In genomic region chr2:231409773-231410172, GRCh38 we compare ENCODE assay signal across 22 cellular contexts. TPM values are rescaled to one million over a fixed set of nuclear protein-coding genes. Genes with fewer than 3 reads are reported as not detected.
"Had no signal": no experiment of that assay in that cellular context is flagged by ENCODE, and none has a peak within 500 bp of the region (broad histone marks: within the 10 kb centered on the region; RNA-seq: fewer than 3 reads in every experiment).

No MANE protein-coding gene starts in this region.

- H3K36me3 Mint-ChIP-seq: neural progenitor cell had no signal

- H3K9me3 Mint-ChIP-seq: central memory CD8-positive, alpha-beta T cell had no signal

- H3K4me2 ChIP-seq: neural progenitor cell had no signal

- H3K27me3 ChIP-seq: brain microvascular endothelial cell, gastrocnemius medialis, tibial nerve had no signal

- H2AFZ ChIP-seq: neural progenitor cell, parathyroid adenoma had no signal

- H3K27ac Mint-ChIP-seq: activated CD4-positive, alpha-beta memory T cell treated with anti-CD3 and anti-CD28 coated beads, Interleukin-2, amount 10 ng/mL, durations not matched to agents 7 days and 5 days; activated naive CD4-positive, alpha-beta T cell treated with anti-CD3 and anti-CD28 coated beads, Interleukin-2, amount 50 U/mL, for 72 hours; effector memory CD8-positive, alpha-beta T cell; memory B cell; neural progenitor cell; stimulated activated naive B cell treated with anti-CD40 and anti-IgM and Interleukin-4, amounts not matched to agents 10 μg/mL and 1 μg/mL and 100 μg/mL, for 72 hours; T-helper 17 cell had no signal

- H3K9ac ChIP-seq: neural progenitor cell, parathyroid adenoma had no signal

- H3K27ac ChIP-seq: brain microvascular endothelial cell, epithelial cell of prostate, gastrocnemius medialis, heart right ventricle, left lung, neural progenitor cell, parathyroid adenoma had no signal

- H3K79me2 ChIP-seq: parathyroid adenoma had no signal

- H3K36me3 ChIP-seq: brain microvascular endothelial cell, gastrocnemius medialis, heart right ventricle, left lung, neural progenitor cell, tibial nerve had no signal

- H3K4me1 ChIP-seq: parathyroid adenoma had no signal

- H3K4me3 Mint-ChIP-seq: activated CD4-positive, alpha-beta memory T cell treated with anti-CD3 and anti-CD28 coated beads, Interleukin-2, amount 10 ng/mL, durations not matched to agents 7 days and 5 days; activated T-cell treated with anti-CD3 and anti-CD28 coated beads, Interleukin-2, amount 50 U/mL, for 4 hours; central memory CD8-positive, alpha-beta T cell; effector memory CD8-positive, alpha-beta T cell; memory B cell; stimulated activated naive B cell treated with anti-CD40 and anti-IgM and Interleukin-4, amounts not matched to agents 10 μg/mL and 1 μg/mL and 100 μg/mL, for 72 hours; T-helper 17 cell had no signal

- ATAC-seq: activated T-cell treated with anti-CD3 and anti-CD28 coated beads, Interleukin-2, amount 50 U/mL, for 4 hours; effector memory CD8-positive, alpha-beta T cell; gastrocnemius medialis; heart right ventricle; left lung; stimulated activated naive B cell treated with anti-CD40 and anti-IgM and Interleukin-4, amounts not matched to agents 10 μg/mL and 1 μg/mL and 100 μg/mL, for 72 hours; T-helper 17 cell had no signal

- H3K4me3 ChIP-seq: gastrocnemius medialis, heart right ventricle, left lung, neural progenitor cell, tibial nerve had no signal

- H3K9me3 ChIP-seq: gastrocnemius medialis had no signal

- DNase-seq: activated CD4-positive, alpha-beta memory T cell treated with anti-CD3 and anti-CD28 coated beads, Interleukin-2, amount 10 ng/mL, durations not matched to agents 7 days and 5 days; activated CD4-positive, alpha-beta T cell treated with anti-CD3 and anti-CD28 coated beads for 4 hours; activated effector memory CD4-positive, alpha-beta T cell treated with Interleukin-2 at 50 U/mL for 16 hours; activated T-cell treated with anti-CD3 and anti-CD28 coated beads, Interleukin-2, amount 50 U/mL, for 4 hours; amniotic stem cell; brain microvascular endothelial cell; effector memory CD8-positive, alpha-beta T cell; gastrocnemius medialis; heart right ventricle; left lung; stimulated activated CD4-positive, alpha-beta T cell treated with anti-CD3 and anti-CD28 coated beads, Interleukin-15, amount 100 ng/mL, for 24 hours; stimulated activated CD4-positive, alpha-beta T cell treated with anti-CD3 and anti-CD28 coated beads, Interleukin-4, amount 100 ng/mL, for 1 hour; stimulated activated naive B cell treated with anti-CD40 and anti-IgM and Interleukin-4, amounts not matched to agents 10 μg/mL and 1 μg/mL and 100 μg/mL, for 72 hours; T-helper 17 cell had no signal

RNA-seq across cellular contexts. Expression of gene B3GNT7, which starts 14.3 kb away (rescaled TPM):
- total RNA-seq: myocyte had no signal
